In the genomic region with DNA sequence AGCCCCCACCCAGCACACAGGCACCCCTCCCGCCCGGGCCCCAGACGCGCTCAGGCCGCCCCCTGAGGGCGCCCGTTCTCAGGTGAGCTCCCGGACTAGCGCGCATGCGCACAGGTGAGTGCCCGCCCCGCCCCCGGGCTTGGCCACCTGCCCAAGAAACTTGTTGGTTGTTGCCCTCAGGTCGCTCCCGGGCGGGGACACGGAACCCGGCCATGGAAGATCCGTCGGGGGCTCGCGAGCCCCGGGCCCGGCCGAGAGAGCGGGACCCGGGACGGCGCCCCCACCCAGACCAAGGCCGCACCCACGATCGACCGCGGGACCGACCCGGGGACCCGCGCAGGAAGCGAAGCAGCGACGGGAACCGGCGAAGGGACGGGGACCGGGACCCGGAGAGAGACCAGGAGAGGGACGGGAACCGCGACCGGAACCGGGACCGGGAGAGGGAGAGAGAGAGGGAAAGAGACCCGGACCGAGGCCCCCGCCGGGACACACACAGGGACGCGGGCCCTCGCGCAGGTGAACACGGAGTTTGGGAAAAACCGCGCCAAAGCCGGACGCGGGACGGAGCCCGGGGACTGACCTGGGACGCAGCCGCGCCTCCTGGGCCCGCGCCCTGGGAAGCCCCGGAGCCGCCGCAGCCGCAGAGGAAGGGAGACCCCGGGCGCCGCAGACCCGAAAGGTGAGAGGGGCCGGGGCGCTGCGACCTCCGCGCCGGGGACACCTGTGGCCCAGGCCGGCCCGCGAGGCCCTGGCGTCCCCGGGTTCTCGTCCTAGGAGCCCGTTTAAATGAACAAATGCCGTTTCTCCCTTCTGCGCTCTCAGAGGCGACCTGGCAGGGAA, we compare ENCODE assay signal across 1 cellular context.
TF ChIP-seq lines count a peak whose summit lies in the region.

A gene with protein sequence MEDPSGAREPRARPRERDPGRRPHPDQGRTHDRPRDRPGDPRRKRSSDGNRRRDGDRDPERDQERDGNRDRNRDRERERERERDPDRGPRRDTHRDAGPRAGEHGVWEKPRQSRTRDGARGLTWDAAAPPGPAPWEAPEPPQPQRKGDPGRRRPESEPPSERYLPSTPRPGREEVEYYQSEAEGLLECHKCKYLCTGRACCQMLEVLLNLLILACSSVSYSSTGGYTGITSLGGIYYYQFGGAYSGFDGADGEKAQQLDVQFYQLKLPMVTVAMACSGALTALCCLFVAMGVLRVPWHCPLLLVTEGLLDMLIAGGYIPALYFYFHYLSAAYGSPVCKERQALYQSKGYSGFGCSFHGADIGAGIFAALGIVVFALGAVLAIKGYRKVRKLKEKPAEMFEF (plus strand): TSS at position 167 of the 840 bp plus-strand sequence. CDS start 46 bp downstream, at position 213.

TF ChIP-seq in HepG2, 621 proteins besides CTCF, POLR2A, EP300 and RAD21 (continued from another document and continues in another):
- TF ChIP-seq, protein P1, sequence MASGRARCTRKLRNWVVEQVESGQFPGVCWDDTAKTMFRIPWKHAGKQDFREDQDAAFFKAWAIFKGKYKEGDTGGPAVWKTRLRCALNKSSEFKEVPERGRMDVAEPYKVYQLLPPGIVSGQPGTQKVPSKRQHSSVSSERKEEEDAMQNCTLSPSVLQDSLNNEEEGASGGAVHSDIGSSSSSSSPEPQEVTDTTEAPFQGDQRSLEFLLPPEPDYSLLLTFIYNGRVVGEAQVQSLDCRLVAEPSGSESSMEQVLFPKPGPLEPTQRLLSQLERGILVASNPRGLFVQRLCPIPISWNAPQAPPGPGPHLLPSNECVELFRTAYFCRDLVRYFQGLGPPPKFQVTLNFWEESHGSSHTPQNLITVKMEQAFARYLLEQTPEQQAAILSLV (CRISPR knock-in tag; IDR thresholded peaks at IDR 0.05; ENCODE audit: borderline replicate concordance): peak; percentile 70; the same call in 1 of the 2 replicates
- TF ChIP-seq AKAP8 (CRISPR knock-in tag; IDR thresholded peaks at IDR 0.05): 0 out of 2 replicates have a peak, but pooled peaks have one; percentile 31
- no peak for TF ChIP-seq ZNF816 (CRISPR knock-in tag; IDR thresholded peaks at IDR 0.05; ENCODE audit: borderline replicate concordance)
- no peak; the same call in 1 of the 2 replicates for TF ChIP-seq JUN (CRISPR knock-in tag; IDR thresholded peaks at IDR 0.05)
- TF ChIP-seq, protein P2, sequence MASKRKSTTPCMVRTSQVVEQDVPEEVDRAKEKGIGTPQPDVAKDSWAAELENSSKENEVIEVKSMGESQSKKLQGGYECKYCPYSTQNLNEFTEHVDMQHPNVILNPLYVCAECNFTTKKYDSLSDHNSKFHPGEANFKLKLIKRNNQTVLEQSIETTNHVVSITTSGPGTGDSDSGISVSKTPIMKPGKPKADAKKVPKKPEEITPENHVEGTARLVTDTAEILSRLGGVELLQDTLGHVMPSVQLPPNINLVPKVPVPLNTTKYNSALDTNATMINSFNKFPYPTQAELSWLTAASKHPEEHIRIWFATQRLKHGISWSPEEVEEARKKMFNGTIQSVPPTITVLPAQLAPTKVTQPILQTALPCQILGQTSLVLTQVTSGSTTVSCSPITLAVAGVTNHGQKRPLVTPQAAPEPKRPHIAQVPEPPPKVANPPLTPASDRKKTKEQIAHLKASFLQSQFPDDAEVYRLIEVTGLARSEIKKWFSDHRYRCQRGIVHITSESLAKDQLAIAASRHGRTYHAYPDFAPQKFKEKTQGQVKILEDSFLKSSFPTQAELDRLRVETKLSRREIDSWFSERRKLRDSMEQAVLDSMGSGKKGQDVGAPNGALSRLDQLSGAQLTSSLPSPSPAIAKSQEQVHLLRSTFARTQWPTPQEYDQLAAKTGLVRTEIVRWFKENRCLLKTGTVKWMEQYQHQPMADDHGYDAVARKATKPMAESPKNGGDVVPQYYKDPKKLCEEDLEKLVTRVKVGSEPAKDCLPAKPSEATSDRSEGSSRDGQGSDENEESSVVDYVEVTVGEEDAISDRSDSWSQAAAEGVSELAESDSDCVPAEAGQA (IDR thresholded peaks at IDR 0.05; ENCODE audit: low read depth): no peak
- TF ChIP-seq, protein P2 (CRISPR knock-in tag; IDR thresholded peaks at IDR 0.05; ENCODE audit: borderline replicate concordance): no peak
- TF ChIP-seq ZSCAN22 (CRISPR knock-in tag; IDR thresholded peaks at IDR 0.05): no peak
- TF ChIP-seq ELF3 (CRISPR knock-in tag; IDR thresholded peaks at IDR 0.05): no peak
- peak; percentile 90 for TF ChIP-seq TMF1 (CRISPR knock-in tag; IDR thresholded peaks at IDR 0.05; ENCODE audit: low read depth)
- no peak for TF ChIP-seq SETDB1 (CRISPR knock-in tag; IDR thresholded peaks at IDR 0.05; ENCODE audit: borderline replicate concordance)
- TF ChIP-seq, protein P3, sequence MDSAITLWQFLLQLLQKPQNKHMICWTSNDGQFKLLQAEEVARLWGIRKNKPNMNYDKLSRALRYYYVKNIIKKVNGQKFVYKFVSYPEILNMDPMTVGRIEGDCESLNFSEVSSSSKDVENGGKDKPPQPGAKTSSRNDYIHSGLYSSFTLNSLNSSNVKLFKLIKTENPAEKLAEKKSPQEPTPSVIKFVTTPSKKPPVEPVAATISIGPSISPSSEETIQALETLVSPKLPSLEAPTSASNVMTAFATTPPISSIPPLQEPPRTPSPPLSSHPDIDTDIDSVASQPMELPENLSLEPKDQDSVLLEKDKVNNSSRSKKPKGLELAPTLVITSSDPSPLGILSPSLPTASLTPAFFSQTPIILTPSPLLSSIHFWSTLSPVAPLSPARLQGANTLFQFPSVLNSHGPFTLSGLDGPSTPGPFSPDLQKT (CRISPR knock-in tag; IDR thresholded peaks at IDR 0.05; ENCODE audit: borderline replicate concordance): no peak
- TF ChIP-seq CHD4 (IDR thresholded peaks at IDR 0.05; ENCODE audit: borderline replicate concordance, low read length): no peak
- TF ChIP-seq, protein P4, sequence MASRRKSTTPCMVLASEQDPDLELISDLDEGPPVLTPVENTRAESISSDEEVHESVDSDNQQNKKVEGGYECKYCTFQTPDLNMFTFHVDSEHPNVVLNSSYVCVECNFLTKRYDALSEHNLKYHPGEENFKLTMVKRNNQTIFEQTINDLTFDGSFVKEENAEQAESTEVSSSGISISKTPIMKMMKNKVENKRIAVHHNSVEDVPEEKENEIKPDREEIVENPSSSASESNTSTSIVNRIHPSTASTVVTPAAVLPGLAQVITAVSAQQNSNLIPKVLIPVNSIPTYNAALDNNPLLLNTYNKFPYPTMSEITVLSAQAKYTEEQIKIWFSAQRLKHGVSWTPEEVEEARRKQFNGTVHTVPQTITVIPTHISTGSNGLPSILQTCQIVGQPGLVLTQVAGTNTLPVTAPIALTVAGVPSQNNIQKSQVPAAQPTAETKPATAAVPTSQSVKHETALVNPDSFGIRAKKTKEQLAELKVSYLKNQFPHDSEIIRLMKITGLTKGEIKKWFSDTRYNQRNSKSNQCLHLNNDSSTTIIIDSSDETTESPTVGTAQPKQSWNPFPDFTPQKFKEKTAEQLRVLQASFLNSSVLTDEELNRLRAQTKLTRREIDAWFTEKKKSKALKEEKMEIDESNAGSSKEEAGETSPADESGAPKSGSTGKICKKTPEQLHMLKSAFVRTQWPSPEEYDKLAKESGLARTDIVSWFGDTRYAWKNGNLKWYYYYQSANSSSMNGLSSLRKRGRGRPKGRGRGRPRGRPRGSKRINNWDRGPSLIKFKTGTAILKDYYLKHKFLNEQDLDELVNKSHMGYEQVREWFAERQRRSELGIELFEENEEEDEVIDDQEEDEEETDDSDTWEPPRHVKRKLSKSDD (CRISPR knock-in tag; IDR thresholded peaks at IDR 0.05; ENCODE audit: low read depth): no peak
- TF ChIP-seq HNRNPUL1 (IDR thresholded peaks at IDR 0.05; ENCODE audit: low read depth, low read length): no peak
- 0 out of 2 replicates have a peak, but pooled peaks have one; percentile 67 for TF ChIP-seq KLF9 (CRISPR knock-in tag; IDR thresholded peaks at IDR 0.05; ENCODE audit: low read depth)
- TF ChIP-seq PPARG (CRISPR knock-in tag; conservative IDR thresholded peaks at IDR 0.05): no peak
- no peak for TF ChIP-seq ZNF225 (CRISPR knock-in tag; IDR thresholded peaks at IDR 0.05)
- TF ChIP-seq ZSCAN31 (CRISPR knock-in tag; IDR thresholded peaks at IDR 0.05; ENCODE audit: low read depth): peak; percentile 68; the same call in 1 of the 2 replicates
- TF ChIP-seq FOXA3 (CRISPR knock-in tag; IDR thresholded peaks at IDR 0.05): no peak
- TF ChIP-seq, protein P5, sequence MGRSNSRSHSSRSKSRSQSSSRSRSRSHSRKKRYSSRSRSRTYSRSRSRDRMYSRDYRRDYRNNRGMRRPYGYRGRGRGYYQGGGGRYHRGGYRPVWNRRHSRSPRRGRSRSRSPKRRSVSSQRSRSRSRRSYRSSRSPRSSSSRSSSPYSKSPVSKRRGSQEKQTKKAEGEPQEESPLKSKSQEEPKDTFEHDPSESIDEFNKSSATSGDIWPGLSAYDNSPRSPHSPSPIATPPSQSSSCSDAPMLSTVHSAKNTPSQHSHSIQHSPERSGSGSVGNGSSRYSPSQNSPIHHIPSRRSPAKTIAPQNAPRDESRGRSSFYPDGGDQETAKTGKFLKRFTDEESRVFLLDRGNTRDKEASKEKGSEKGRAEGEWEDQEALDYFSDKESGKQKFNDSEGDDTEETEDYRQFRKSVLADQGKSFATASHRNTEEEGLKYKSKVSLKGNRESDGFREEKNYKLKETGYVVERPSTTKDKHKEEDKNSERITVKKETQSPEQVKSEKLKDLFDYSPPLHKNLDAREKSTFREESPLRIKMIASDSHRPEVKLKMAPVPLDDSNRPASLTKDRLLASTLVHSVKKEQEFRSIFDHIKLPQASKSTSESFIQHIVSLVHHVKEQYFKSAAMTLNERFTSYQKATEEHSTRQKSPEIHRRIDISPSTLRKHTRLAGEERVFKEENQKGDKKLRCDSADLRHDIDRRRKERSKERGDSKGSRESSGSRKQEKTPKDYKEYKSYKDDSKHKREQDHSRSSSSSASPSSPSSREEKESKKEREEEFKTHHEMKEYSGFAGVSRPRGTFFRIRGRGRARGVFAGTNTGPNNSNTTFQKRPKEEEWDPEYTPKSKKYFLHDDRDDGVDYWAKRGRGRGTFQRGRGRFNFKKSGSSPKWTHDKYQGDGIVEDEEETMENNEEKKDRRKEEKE (IDR thresholded peaks at IDR 0.05): no peak
- TF ChIP-seq IKZF4 (CRISPR knock-in tag; IDR thresholded peaks at IDR 0.05; ENCODE audit: borderline replicate concordance, low read depth, not compliant biosample characterization): peak; percentile 25
- TF ChIP-seq ETV5 (CRISPR knock-in tag; IDR thresholded peaks at IDR 0.05; ENCODE audit: borderline replicate concordance): 0 out of 2 replicates have a peak, but pooled peaks have one; percentile 29
- no peak for TF ChIP-seq PTBP1 (IDR thresholded peaks at IDR 0.05; ENCODE audit: low read depth, low read length, poor library complexity, severe bottlenecking)
- TF ChIP-seq KAT7 (CRISPR knock-in tag; IDR thresholded peaks at IDR 0.05; ENCODE audit: borderline replicate concordance): peak; percentile 82; the same call in 1 of the 2 replicates
- no peak; the same call in 1 of the 2 replicates for TF ChIP-seq ATF7-NPFF (CRISPR knock-in tag; IDR thresholded peaks at IDR 0.05; ENCODE audit: low read depth)
- TF ChIP-seq, protein P6, sequence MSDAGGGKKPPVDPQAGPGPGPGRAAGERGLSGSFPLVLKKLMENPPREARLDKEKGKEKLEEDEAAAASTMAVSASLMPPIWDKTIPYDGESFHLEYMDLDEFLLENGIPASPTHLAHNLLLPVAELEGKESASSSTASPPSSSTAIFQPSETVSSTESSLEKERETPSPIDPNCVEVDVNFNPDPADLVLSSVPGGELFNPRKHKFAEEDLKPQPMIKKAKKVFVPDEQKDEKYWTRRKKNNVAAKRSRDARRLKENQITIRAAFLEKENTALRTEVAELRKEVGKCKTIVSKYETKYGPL (CRISPR knock-in tag; IDR thresholded peaks at IDR 0.05): no peak; the same call in 1 of the 2 replicates
- TF ChIP-seq, protein P7, sequence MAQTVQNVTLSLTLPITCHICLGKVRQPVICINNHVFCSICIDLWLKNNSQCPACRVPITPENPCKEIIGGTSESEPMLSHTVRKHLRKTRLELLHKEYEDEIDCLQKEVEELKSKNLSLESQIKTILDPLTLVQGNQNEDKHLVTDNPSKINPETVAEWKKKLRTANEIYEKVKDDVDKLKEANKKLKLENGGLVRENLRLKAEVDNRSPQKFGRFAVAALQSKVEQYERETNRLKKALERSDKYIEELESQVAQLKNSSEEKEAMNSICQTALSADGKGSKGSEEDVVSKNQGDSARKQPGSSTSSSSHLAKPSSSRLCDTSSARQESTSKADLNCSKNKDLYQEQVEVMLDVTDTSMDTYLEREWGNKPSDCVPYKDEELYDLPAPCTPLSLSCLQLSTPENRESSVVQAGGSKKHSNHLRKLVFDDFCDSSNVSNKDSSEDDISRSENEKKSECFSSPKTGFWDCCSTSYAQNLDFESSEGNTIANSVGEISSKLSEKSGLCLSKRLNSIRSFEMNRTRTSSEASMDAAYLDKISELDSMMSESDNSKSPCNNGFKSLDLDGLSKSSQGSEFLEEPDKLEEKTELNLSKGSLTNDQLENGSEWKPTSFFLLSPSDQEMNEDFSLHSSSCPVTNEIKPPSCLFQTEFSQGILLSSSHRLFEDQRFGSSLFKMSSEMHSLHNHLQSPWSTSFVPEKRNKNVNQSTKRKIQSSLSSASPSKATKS (CRISPR knock-in tag; IDR thresholded peaks at IDR 0.05): no peak
- TF ChIP-seq PHF8 (CRISPR knock-in tag; IDR thresholded peaks at IDR 0.05): peak; percentile 84
- TF ChIP-seq, protein P8, sequence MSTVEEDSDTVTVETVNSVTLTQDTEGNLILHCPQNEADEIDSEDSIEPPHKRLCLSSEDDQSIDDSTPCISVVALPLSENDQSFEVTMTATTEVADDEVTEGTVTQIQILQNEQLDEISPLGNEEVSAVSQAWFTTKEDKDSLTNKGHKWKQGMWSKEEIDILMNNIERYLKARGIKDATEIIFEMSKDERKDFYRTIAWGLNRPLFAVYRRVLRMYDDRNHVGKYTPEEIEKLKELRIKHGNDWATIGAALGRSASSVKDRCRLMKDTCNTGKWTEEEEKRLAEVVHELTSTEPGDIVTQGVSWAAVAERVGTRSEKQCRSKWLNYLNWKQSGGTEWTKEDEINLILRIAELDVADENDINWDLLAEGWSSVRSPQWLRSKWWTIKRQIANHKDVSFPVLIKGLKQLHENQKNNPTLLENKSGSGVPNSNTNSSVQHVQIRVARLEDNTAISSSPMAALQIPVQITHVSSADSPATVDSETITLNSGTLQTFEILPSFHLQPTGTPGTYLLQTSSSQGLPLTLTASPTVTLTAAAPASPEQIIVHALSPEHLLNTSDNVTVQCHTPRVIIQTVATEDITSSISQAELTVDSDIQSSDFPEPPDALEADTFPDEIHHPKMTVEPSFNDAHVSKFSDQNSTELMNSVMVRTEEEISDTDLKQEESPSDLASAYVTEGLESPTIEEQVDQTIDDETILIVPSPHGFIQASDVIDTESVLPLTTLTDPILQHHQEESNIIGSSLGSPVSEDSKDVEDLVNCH (CRISPR knock-in tag; IDR thresholded peaks at IDR 0.05): no peak
- TF ChIP-seq CBX1 (IDR thresholded peaks at IDR 0.05; ENCODE audit: low read depth): no peak
